ENCODE assay signal across 8 cellular contexts in the genomic region with DNA sequence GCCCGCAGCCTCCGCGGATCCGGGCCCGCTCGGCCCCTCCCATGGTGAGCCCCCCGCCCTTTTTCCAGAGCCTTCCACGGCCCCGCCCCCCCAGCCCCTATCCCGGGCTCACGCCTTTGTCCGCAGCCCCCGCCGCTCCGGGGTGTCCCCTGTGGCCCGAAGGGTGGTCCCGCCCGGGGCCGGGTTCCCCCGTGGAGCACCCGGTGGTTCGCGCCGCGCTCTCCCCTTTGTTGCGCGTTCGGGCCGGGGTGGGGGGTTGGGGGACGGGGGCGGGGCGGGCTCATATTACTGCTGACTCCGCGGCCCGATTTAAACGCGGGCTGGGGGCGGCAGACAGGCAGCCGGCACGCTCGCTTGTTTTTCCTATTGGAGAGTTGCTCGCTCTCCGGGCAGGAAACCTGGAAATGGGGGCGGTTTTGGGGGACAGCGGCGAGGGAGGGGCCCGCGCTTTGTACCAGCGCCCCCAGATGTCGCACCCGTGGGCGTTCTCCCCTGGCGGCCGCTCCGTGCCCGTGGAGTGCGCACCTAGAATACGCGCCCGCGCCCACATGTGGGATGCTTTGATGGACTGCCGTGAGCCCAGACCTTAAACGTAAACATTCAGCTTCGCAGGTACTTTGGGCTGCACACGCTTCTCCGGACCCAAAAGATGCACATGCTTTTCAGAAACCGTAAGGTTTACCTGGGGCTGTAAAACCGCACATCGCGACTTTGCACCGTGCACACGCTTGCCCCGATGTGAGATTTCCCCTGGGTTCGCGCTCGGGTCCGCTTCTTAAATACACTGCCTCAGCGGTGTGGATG. TPM values are rescaled to one million over a fixed set of nuclear protein-coding genes. Genes with fewer than 3 reads are reported as not detected.
A peak's percentile ranks its signal among the peaks of the same experiment; 100 is the strongest.
DNase-seq lines count a peak whose midpoint lies in the region; ATAC-seq and TF ChIP-seq lines count a peak whose summit lies in the region.

No MANE protein-coding gene starts in this region.

- DNase-seq in cardiac muscle cell (ENCODE audit: low read depth in 1 of 2, low spot score in 1 of 2) (peak; percentile 22 to 82), cardiac septum (ENCODE audit: low spot score) (no peak), NCI-H748 (lab: John Stamatoyannopoulos, UW; ENCODE audit: unreplicated experiment) (peak; percentile 78), ascending aorta (ENCODE audit: low spot score in 2 of 2) (no peak), iPS-NIHi11 (ENCODE audit: low spot score) (peak; percentile 83), AML-193 (lab: John Stamatoyannopoulos, UW) (no peak)
- peak; percentile 32 for DNase-seq in stimulated activated CD4-positive, alpha-beta T cell treated with anti-CD3 and anti-CD28 coated beads, Interleukin-4, amount 100 ng/mL, for 24 hours

- no peaks in the 10 kb centered on the region for H3K9me3 ChIP-seq in cardiac muscle cell (ENCODE audit: low read depth)
- H3K9me3 ChIP-seq in ascending aorta = no peaks in the 10 kb centered on the region

- H3K4me1 ChIP-seq in cardiac muscle cell (ENCODE audit: low read depth) (peaks cover 10% of the 10 kb centered on the region), ascending aorta (peaks cover 4 to 10% of the 10 kb centered on the region in 2 donors)

- intact Hi-C loops in cardiac septum (cut with DNase I) = loop anchor here (2.0 kb wide), 1 partner anchor 39 kb away; the partner anchor contains the start of gene FUZ
- intact Hi-C loops in ascending aorta (cut with DNase I) = loop anchor here (1.0 to 10.0 kb wide), 3 partner anchors 16 to 1217 kb away; partner anchors contain the start of genes DBP, PNKP and PRMT1

- peak overlapping the region; percentile 97 for H3K27ac ChIP-seq in cardiac muscle cell
- H3K27ac ChIP-seq in ascending aorta = peak overlapping the region; percentile 99 to 100

- H3K36me3 ChIP-seq in cardiac muscle cell = peaks cover 18% of the 10 kb centered on the region
- H3K36me3 ChIP-seq in ascending aorta = peaks cover 12 to 22% of the 10 kb centered on the region in 2 donors

- H3K4me3 ChIP-seq in cardiac muscle cell (peak overlapping the region; percentile 79), ascending aorta (peak overlapping the region; percentile 85 to 90)

- TF ChIP-seq CTCF in cardiac muscle cell (IDR thresholded peaks at IDR 0.05; ENCODE audit: low read depth, low read length) (no peak), ascending aorta (IDR thresholded peaks at IDR 0.05) (no peak)

- H3K27me3 ChIP-seq in cardiac muscle cell = no peaks in the 10 kb centered on the region
- no peaks in the 10 kb centered on the region for H3K27me3 ChIP-seq in ascending aorta

- ATAC-seq in HG03139 (IDR thresholded peaks at IDR 0.05; ENCODE audit: unreplicated experiment) = no peak

RNA-seq across cellular contexts. Expression of gene PTOV1, which starts 0.7 kb away (rescaled TPM):
- total RNA-seq in cardiac muscle cell = 290 and 380 TPM in 2 replicates
- 445 and 583 TPM in 2 replicates for polyA plus RNA-seq in cardiac muscle cell
- total RNA-seq in cardiac septum = 95.8 TPM
- 163 TPM for total RNA-seq in ascending aorta

RNA-seq across cellular contexts. Expression of gene PNKP, which starts 15.7 kb away (rescaled TPM):
- 73.8 and 74.5 TPM in 2 replicates for total RNA-seq in cardiac muscle cell
- 69.7 and 98.4 TPM in 2 replicates for polyA plus RNA-seq in cardiac muscle cell
- total RNA-seq in cardiac septum = 49.5 TPM
- 46.3 TPM for total RNA-seq in ascending aorta

RNA-seq across cellular contexts. Expression of gene AKT1S1, which starts 25.5 kb away (rescaled TPM):
- total RNA-seq in cardiac muscle cell = 27.5 and 36.9 TPM in 2 replicates
- 45.4 and 66.2 TPM in 2 replicates for polyA plus RNA-seq in cardiac muscle cell
- 35.8 TPM for total RNA-seq in cardiac septum
- 12.8 TPM for total RNA-seq in ascending aorta

RNA-seq across cellular contexts. Expression of gene TBC1D17, which starts 25.8 kb away (rescaled TPM):
- 25.4 and 26.8 TPM in 2 replicates for total RNA-seq in cardiac muscle cell
- polyA plus RNA-seq in cardiac muscle cell = 38.0 and 52.5 TPM in 2 replicates
- 48.0 TPM for total RNA-seq in cardiac septum
- 44.6 TPM for total RNA-seq in ascending aorta

RNA-seq across cellular contexts. Expression of gene MED25, which starts 33.6 kb away (rescaled TPM):
- total RNA-seq in cardiac muscle cell (68.7 and 83.7 TPM in 2 replicates), cardiac septum (33.0 TPM), ascending aorta (54.0 TPM)
- 69.9 and 73.2 TPM in 2 replicates for polyA plus RNA-seq in cardiac muscle cell

Comparison
In these comparisons a context has a peak if more than half of its experiments do, and no peak if none do; other contexts are left out.
1. DNase-seq: peak in cardiac muscle cell (2 of 2), NCI-H748 (single experiment), iPS-NIHi11 (single experiment) and stimulated activated CD4-positive, alpha-beta T cell treated with anti-CD3 and anti-CD28 coated beads, Interleukin-4, amount 100 ng/mL, for 24 hours (single experiment); none in cardiac septum (single experiment), ascending aorta (0 of 2) and AML-193 (0 of 2).